18 cellular contexts compared by ENCODE assay signal in genomic region chr12:4246116-4246515, GRCh38. TPM values are rescaled to one million over a fixed set of nuclear protein-coding genes. Genes with fewer than 3 reads are reported as not detected.
A peak's percentile ranks its signal among the peaks of the same experiment; 100 is the strongest.
DNase-seq lines count a peak whose midpoint lies in the region; ATAC-seq, FAIRE-seq and TF ChIP-seq lines count a peak whose summit lies in the region.
"Had no signal": no experiment of that assay in that cellular context is flagged by ENCODE, and none has a peak within 500 bp of the region (broad histone marks: within the 10 kb centered on the region; RNA-seq: fewer than 3 reads in every experiment).

No MANE protein-coding gene starts in this region.

- no peak overlapping the region for H3K4ac ChIP-seq in neuronal stem cell (ENCODE audit: low read length)

- H3K36me3 ChIP-seq in neuronal stem cell (replicated peaks in 1 of 2; ENCODE audit: control insufficient read depth in 2 of 2, insufficient read depth in 2 of 2, low read length in 2 of 2) = no peaks in the 10 kb centered on the region
- H3K36me3 ChIP-seq: gastrocnemius medialis, Peyer's patch, thoracic aorta had no signal

- H3K4me3 Mint-ChIP-seq in activated B cell treated with CpG ODN at 0.5 μM for 24 hours = no peak overlapping the region
- H3K4me3 Mint-ChIP-seq in activated CD4-positive, alpha-beta T cell treated with anti-CD3 and anti-CD28 coated beads, Interleukin-2, amount 10 ng/mL, durations not matched to agents 24 days and 14 days = no peak overlapping the region

- peaks cover 6% of the 10 kb centered on the region for H3K27me3 Mint-ChIP-seq in activated B cell treated with CpG ODN at 0.5 μM for 24 hours
- peaks cover under 1% of the 10 kb centered on the region for H3K27me3 Mint-ChIP-seq in activated CD4-positive, alpha-beta T cell treated with anti-CD3 and anti-CD28 coated beads, Interleukin-2, amount 10 ng/mL, durations not matched to agents 24 days and 14 days

- no peak overlapping the region for H2BK5ac ChIP-seq in neuronal stem cell (ENCODE audit: low read length)

- H3K23ac ChIP-seq in neuronal stem cell (ENCODE audit: low read depth, low read length, poor library complexity) = no peak overlapping the region

- FAIRE-seq in GM12891 (lab: Jason Lieb, UNC) = no peak

- in situ Hi-C loops in KBM-7 (cut with MboI; ENCODE audit: low pct_unique_long_range_greater_than_20kb, low sequenced_read_pairs) = no loop called here

- no peak overlapping the region for H4K91ac ChIP-seq in neuronal stem cell (ENCODE audit: low read depth, low read length, poor library complexity)

- H3K79me1 ChIP-seq in neuronal stem cell (ENCODE audit: low read depth, low read length) = no peaks in the 10 kb centered on the region

- CTCF ChIA-PET in activated B cell treated with CpG ODN at 0.5 μM for 24 hours (lab: Charles Lee) = interaction anchor here (1.7 kb wide), 1 partner anchor 30 kb away, joined by 6 read pairs; no protein-coding TSS in a partner anchor

- H2AFZ ChIP-seq in neuronal stem cell (ENCODE audit: low read length) = peak overlapping the region; percentile 62

- peaks cover 0 to 18% of the 10 kb centered on the region in 2 donors for H3K4me1 ChIP-seq in neuronal stem cell (ENCODE audit: control insufficient read depth in 2 of 2, insufficient read depth in 1 of 2, low read depth in 1 of 2, low read length in 2 of 2)
- H3K4me1 ChIP-seq: gastrocnemius medialis, Peyer's patch had no signal

- peak; percentile 28 for ATAC-seq in activated B cell treated with CpG ODN at 0.5 μM for 24 hours (ENCODE audit: low read depth)
- ATAC-seq: gastrocnemius medialis had no signal

- no peak overlapping the region for H2BK12ac ChIP-seq in neuronal stem cell (ENCODE audit: low read length)

- no peak overlapping the region for H3K27ac Mint-ChIP-seq in activated B cell treated with CpG ODN at 0.5 μM for 24 hours
- H3K27ac Mint-ChIP-seq in activated CD4-positive, alpha-beta T cell treated with anti-CD3 and anti-CD28 coated beads, Interleukin-2, amount 10 ng/mL, durations not matched to agents 24 days and 14 days = no peak overlapping the region

- H3K14ac ChIP-seq in neuronal stem cell (ENCODE audit: low read length) = no peak overlapping the region

- H3K9ac ChIP-seq in neuronal stem cell (ENCODE audit: low read depth, low read length, poor library complexity) = no peak overlapping the region

- H3K4me1 Mint-ChIP-seq in activated B cell treated with CpG ODN at 0.5 μM for 24 hours = peaks cover 9% of the 10 kb centered on the region
- peaks cover 12% of the 10 kb centered on the region for H3K4me1 Mint-ChIP-seq in activated CD4-positive, alpha-beta T cell treated with anti-CD3 and anti-CD28 coated beads, Interleukin-2, amount 10 ng/mL, durations not matched to agents 24 days and 14 days

- no peak overlapping the region for H3K4me2 ChIP-seq in neuronal stem cell (ENCODE audit: insufficient read depth, low read length, poor library complexity, severe bottlenecking)

- H3K18ac ChIP-seq in neuronal stem cell (ENCODE audit: low read length) = no peak overlapping the region

- WGBS in neuronal stem cell (ENCODE audit: extremely low coverage in 2 of 2, insufficient read length in 2 of 2, insufficient replicate concordance in 1 of 2), 2 donors = no CpG with 5 or more reads among the region's 5 CpGs

- no peak for TF ChIP-seq CTCF in activated B cell treated with CpG ODN at 0.5 μM for 24 hours (IDR thresholded peaks at IDR 0.05)

- no peak overlapping the region for H2BK120ac ChIP-seq in neuronal stem cell (ENCODE audit: low read depth, low read length)

- H2AK5ac ChIP-seq in neuronal stem cell (ENCODE audit: low read depth, low read length) = no peak overlapping the region

- DNase-seq in GM12891 (ENCODE audit: insufficient read length, low spot score) (no peak), KBM-7 (peak; percentile 51), activated B cell treated with CpG ODN at 0.5 μM for 24 hours (no peak), neuronal stem cell (ENCODE audit: low spot score) (no peak), DMS153 (lab: John Stamatoyannopoulos, UW) (no peak), NCI-H774 (lab: John Stamatoyannopoulos, UW) (no peak)
- DNase-seq in activated CD4-positive, alpha-beta T cell treated with anti-CD3 and anti-CD28 coated beads, Interleukin-2, amount 10 ng/mL, durations not matched to agents 24 days and 14 days = no peak
- DNase-seq in activated effector memory CD4-positive, alpha-beta T cell treated with Interleukin-2 at 50 U/mL for 16 hours = no peak
- DNase-seq: activated gamma-delta T cell; aorta; gastrocnemius medialis; mammary epithelial cell; NCI-H2081; NCI-H526; Peyer's patch; stimulated activated CD4-positive, alpha-beta T cell treated with anti-CD3 and anti-CD28 coated beads, Interleukin-4, amount 100 ng/mL, for 24 hours had no signal

- H3K36me3 Mint-ChIP-seq in activated B cell treated with CpG ODN at 0.5 μM for 24 hours (ENCODE audit: low read depth) = no peaks in the 10 kb centered on the region
- no peaks in the 10 kb centered on the region for H3K36me3 Mint-ChIP-seq in activated CD4-positive, alpha-beta T cell treated with anti-CD3 and anti-CD28 coated beads, Interleukin-2, amount 10 ng/mL, durations not matched to agents 24 days and 14 days (ENCODE audit: low read depth)

- H3K27me3 ChIP-seq in neuronal stem cell (ENCODE audit: control insufficient read depth in 3 of 3, insufficient read depth in 3 of 3, low read depth in 1 of 3, low read length in 3 of 3) = peaks cover 0 to 3% (median 0%) of the 10 kb centered on the region in 3 experiments
- H3K27me3 ChIP-seq: Peyer's patch had no signal

- no peak for TF ChIP-seq POLR2A in GM12891 (IDR thresholded peaks at IDR 0.05; ENCODE audit: low read depth, low read length)

- no peak overlapping the region for H3K4me3 ChIP-seq in neuronal stem cell (ENCODE audit: low read length in 2 of 2)
- H3K4me3 ChIP-seq: gastrocnemius medialis, Peyer's patch, thoracic aorta had no signal

- intact Hi-C loops in activated B cell treated with CpG ODN at 0.5 μM for 24 hours (cut with micrococcal nuclease) = no loop called here
- intact Hi-C loops in activated CD4-positive, alpha-beta T cell treated with anti-CD3 and anti-CD28 coated beads, Interleukin-2, amount 10 ng/mL, durations not matched to agents 24 days and 14 days (cut with micrococcal nuclease) = no loop called here

- no peak overlapping the region for H3K27ac ChIP-seq in neuronal stem cell (replicated peaks; ENCODE audit: low read length)
- H3K27ac ChIP-seq: gastrocnemius medialis, Peyer's patch, thoracic aorta, VCaP had no signal

- H3K9me3 ChIP-seq in neuronal stem cell (replicated peaks in 1 of 2; ENCODE audit: control insufficient read depth in 2 of 2, insufficient read depth in 1 of 2, low read depth in 1 of 2, low read length in 2 of 2) = no peaks in the 10 kb centered on the region
- H3K9me3 ChIP-seq: gastrocnemius medialis, Peyer's patch, thoracic aorta had no signal

- no peak overlapping the region for H2BK15ac ChIP-seq in neuronal stem cell (ENCODE audit: low read length)

- no peak overlapping the region for H4K8ac ChIP-seq in neuronal stem cell (ENCODE audit: low read depth, low read length)

- POLR2A ChIA-PET in activated B cell treated with CpG ODN at 0.5 μM for 24 hours (lab: Charles Lee) = interaction anchor here (1.0 to 2.6 kb wide), 4 partner anchors 23 to 129 kb away, joined by 3 to 16 read pairs (median 4); no protein-coding TSS in a partner anchor

- no peaks in the 10 kb centered on the region for H3K9me3 Mint-ChIP-seq in activated B cell treated with CpG ODN at 0.5 μM for 24 hours
- no peaks in the 10 kb centered on the region for H3K9me3 Mint-ChIP-seq in activated CD4-positive, alpha-beta T cell treated with anti-CD3 and anti-CD28 coated beads, Interleukin-2, amount 10 ng/mL, durations not matched to agents 24 days and 14 days

TF ChIP-seq in GM12891, 5 proteins besides CTCF, POLR2A, EP300 and RAD21:
- TF ChIP-seq SPI1 (IDR thresholded peaks at IDR 0.05; ENCODE audit: low read depth, low read length) = peak; percentile 83
- TF ChIP-seq PAX5 (IDR thresholded peaks at IDR 0.05; ENCODE audit: insufficient read depth, low read length, severe bottlenecking) = no peak
- TF ChIP-seq POU2F2 (IDR thresholded peaks at IDR 0.05; ENCODE audit: low read depth, low read length) = no peak

RNA-seq across cellular contexts. Expression of gene CCND2, which starts 27.4 kb away (rescaled TPM):
- polyA plus RNA-seq in GM12891 (2012; ENCODE audit: low read depth, missing spikeins) = 64.3 TPM
- total RNA-seq in activated B cell treated with CpG ODN at 0.5 μM for 24 hours = 230 and 237 TPM in 2 replicates
- 82.7 TPM for polyA plus RNA-seq in neuronal stem cell (2013, experiment 1 of 2)
- 87.9 TPM for polyA plus RNA-seq in neuronal stem cell (2013, experiment 2 of 2)
- 607 and 615 TPM in 2 replicates for total RNA-seq in activated CD4-positive, alpha-beta T cell treated with anti-CD3 and anti-CD28 coated beads, Interleukin-2, amount 10 ng/mL, durations not matched to agents 24 days and 14 days
